In the genomic region with DNA sequence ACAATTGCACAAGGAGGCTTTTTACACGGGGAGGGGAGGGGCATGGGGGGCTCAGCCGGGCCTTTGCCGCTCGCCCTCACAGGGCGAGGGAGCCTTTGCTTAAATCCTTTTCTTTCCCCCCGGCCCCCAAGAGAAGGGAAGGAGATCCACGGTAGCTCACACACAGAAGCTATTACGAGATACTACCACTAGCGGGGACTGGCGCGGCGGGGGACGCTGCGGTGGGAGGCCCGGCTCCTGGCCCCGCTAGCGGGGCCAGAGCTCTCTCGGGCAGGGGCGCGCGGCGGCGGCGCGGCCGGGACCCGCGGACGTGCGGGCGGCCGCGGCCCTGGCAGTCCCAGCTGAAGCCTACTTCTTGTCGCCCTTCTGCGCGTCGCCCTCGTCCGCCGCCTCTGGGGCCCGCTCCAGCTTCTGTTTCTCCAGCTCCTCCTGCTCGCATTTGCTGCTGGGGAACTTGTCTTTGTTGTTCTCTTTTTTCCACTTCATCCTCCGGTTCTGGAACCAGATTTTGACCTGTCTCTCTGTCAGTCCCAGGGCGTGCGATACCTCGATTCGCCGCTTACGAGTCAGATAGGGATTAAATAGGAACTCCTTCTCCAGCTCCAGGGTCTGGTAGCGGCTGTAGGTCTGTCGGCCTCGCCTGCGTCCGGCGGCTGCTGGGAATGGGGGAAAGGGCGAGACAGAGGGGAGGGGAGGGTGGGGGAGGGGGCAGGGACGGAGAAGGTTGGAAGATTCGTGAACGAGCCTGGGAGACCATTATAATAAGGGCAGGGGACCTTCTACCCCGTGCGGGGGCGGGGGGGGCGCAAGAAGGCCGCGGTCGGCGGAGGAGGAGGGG, we compare ENCODE assay signal across 9 cellular contexts. TPM values are rescaled to one million over a fixed set of nuclear protein-coding genes. Genes with fewer than 3 reads are reported as not detected.
DNase-seq lines count a peak whose midpoint lies in the region; ATAC-seq and TF ChIP-seq lines count a peak whose summit lies in the region.
"Had no signal": no experiment of that assay in that cellular context is flagged by ENCODE, and none has a peak within 500 bp of the region (broad histone marks: within the 10 kb centered on the region; RNA-seq: fewer than 3 reads in every experiment).

No MANE protein-coding gene starts in this region.

- intact Hi-C loops in psoas muscle (cut with DNase I) = no loop called here

- no peaks in the 10 kb centered on the region for H3K36me3 ChIP-seq in psoas muscle (ENCODE audit: insufficient read depth in 1 of 2, low read depth in 1 of 2)

- ATAC-seq in psoas muscle = peak; percentile 30 to 57 (median 50)
- no peak for ATAC-seq in GM21529 (IDR thresholded peaks at IDR 0.05; ENCODE audit: unreplicated experiment)
- no peak for ATAC-seq in GM19035 (IDR thresholded peaks at IDR 0.05; ENCODE audit: unreplicated experiment)

- no peak overlapping the region for H3K27ac ChIP-seq in psoas muscle

- peak; percentile 69 for DNase-seq in GM10248 (ENCODE audit: extremely low spot score)
- peak; percentile 46 for DNase-seq in Jurkat, Clone E6-1 (ENCODE audit: low read depth, low spot score)
- peak; percentile 43 for DNase-seq in activated CD4-positive, alpha-beta T cell treated with anti-CD3 and anti-CD28 coated beads, Interleukin-2, amount 50 U/mL, for 1 hour
- DNase-seq in fibroblast of the aortic adventitia (ENCODE audit: low read depth) = no peak
- DNase-seq in psoas muscle = peak in 1 of 2 donors; percentile 55
- no peak for DNase-seq in cerebellum (ENCODE audit: low spot score)

- POLR2A ChIA-PET in GM10248 (lab: Yijun Ruan, JAX) = no interaction called here

- H3K4me1 ChIP-seq in psoas muscle = peaks cover 17% of the 10 kb centered on the region

- H3K27me3 ChIP-seq in psoas muscle (ENCODE audit: insufficient read depth in 3 of 3, low read length in 2 of 3) = peaks cover 2 to 99% (median 65%) of the 10 kb centered on the region in 3 donors

- no peak for TF ChIP-seq CTCF in GM10248 (IDR thresholded peaks at IDR 0.05; ENCODE audit: control extremely low read depth, extremely low read depth, low read depth, missing control alignments)
- peak; percentile 38 for TF ChIP-seq CTCF in fibroblast of the aortic adventitia (IDR thresholded peaks at IDR 0.05; ENCODE audit: insufficient read depth, low read length)
- TF ChIP-seq CTCF in psoas muscle (IDR thresholded peaks at IDR 0.05) = peak; percentile 36

- no peaks in the 10 kb centered on the region for H3K9me3 ChIP-seq in psoas muscle

- 1% methylated on average over 64 to 67 of the region's 67 CpGs for WGBS in psoas muscle, 3 donors

- CTCF ChIA-PET in GM10248 (lab: Yijun Ruan, JAX) = interaction anchor here (0.6 to 4.6 kb wide), 17 partner anchors 9 to 1536 kb away, joined by 3 to 31 read pairs (median 4); a partner anchor contains a TSS

- H3K4me3 ChIP-seq in Jurkat, Clone E6-1 (ENCODE audit: low read length) = peak overlapping the region; percentile 51
- H3K4me3 ChIP-seq in fibroblast of the aortic adventitia (ENCODE audit: low read depth, low read length) = peak overlapping the region; percentile 35
- peak overlapping the region; percentile 77 for H3K4me3 ChIP-seq in psoas muscle

RNA-seq across cellular contexts. Expression of a gene that starts 2.0 kb away (rescaled TPM):
- polyA plus RNA-seq in Jurkat, Clone E6-1 (2012; ENCODE audit: insufficient read depth, insufficient read length) = not detected
- 0.09 TPM in 1 of 2 replicates, not detected in the other for total RNA-seq in fibroblast of the aortic adventitia (ENCODE audit: low replicate concordance)
- total RNA-seq in psoas muscle = not detected
- polyA plus RNA-seq in psoas muscle = under 1 TPM; 0.05 to 0.10 (median 0.08) TPM
- not detected for total RNA-seq in cerebellum
- total RNA-seq: T-helper 2 cell treated with Interferon-gamma antibody and Interleukin-4, amounts not matched to agents 100 ng/mL and 5 ng/mL, for 36 hours had no signal

RNA-seq across cellular contexts. Expression of a gene that starts 2.3 kb away (rescaled TPM):
- 19.8 TPM for polyA plus RNA-seq in Jurkat, Clone E6-1 (2012; ENCODE audit: insufficient read depth, insufficient read length)
- 0.18 and 4.7 TPM in 2 replicates for total RNA-seq in fibroblast of the aortic adventitia (ENCODE audit: low replicate concordance)
- 1 to 10 TPM in 3 of 4 donors, under 1 TPM in 1; 0.85 to 2.0 (median 1.2) TPM for total RNA-seq in psoas muscle
- 1 to 10 TPM; 1.6 to 3.0 (median 2.8) TPM for polyA plus RNA-seq in psoas muscle
- not detected for total RNA-seq in cerebellum

RNA-seq across cellular contexts. Expression of a gene that starts 8.3 kb away (rescaled TPM):
- polyA plus RNA-seq in Jurkat, Clone E6-1 (2012; ENCODE audit: insufficient read depth, insufficient read length) = not detected
- total RNA-seq in fibroblast of the aortic adventitia (ENCODE audit: low replicate concordance) (0.63 and 13.1 TPM in 2 replicates), psoas muscle (1 to 10 TPM in 2 of 4 donors, under 1 TPM in 2; 0.66 to 3.3 (median 1.2) TPM), cerebellum (not detected)
- 1 to 10 TPM in 2 of 3 donors, under 1 TPM in 1; 0.80 to 1.6 (median 1.2) TPM for polyA plus RNA-seq in psoas muscle
- total RNA-seq: T-helper 2 cell treated with Interferon-gamma antibody and Interleukin-4, amounts not matched to agents 100 ng/mL and 5 ng/mL, for 36 hours had no signal

RNA-seq across cellular contexts. Expression of a gene that starts 13.1 kb away (rescaled TPM):
- polyA plus RNA-seq in Jurkat, Clone E6-1 (2012; ENCODE audit: insufficient read depth, insufficient read length) = not detected
- total RNA-seq in fibroblast of the aortic adventitia (ENCODE audit: low replicate concordance) = not detected in 2 replicates
- total RNA-seq in psoas muscle = not detected
- polyA plus RNA-seq in psoas muscle = under 1 TPM; 0.01 to 0.10 (median 0.03) TPM
- 0.09 TPM for total RNA-seq in cerebellum

RNA-seq across cellular contexts. Expression of a gene that starts 19.5 kb away (rescaled TPM):
- not detected for polyA plus RNA-seq in Jurkat, Clone E6-1 (2012; ENCODE audit: insufficient read depth, insufficient read length)
- total RNA-seq in fibroblast of the aortic adventitia (ENCODE audit: low replicate concordance) (0.27 and 0.57 TPM in 2 replicates), psoas muscle (under 1 TPM in 3 of 4 donors, not detected in 1; 0.17 to 0.71 (median 0.24) TPM), cerebellum (not detected)
- polyA plus RNA-seq in psoas muscle = under 1 TPM; 0.03 to 0.30 (median 0.17) TPM

Comparison
In these comparisons a context has a peak if more than half of its experiments do, and no peak if none do; other contexts are left out.
1. DNase-seq: peak in GM10248 (single experiment), Jurkat, Clone E6-1 (single experiment) and activated CD4-positive, alpha-beta T cell treated with anti-CD3 and anti-CD28 coated beads, Interleukin-2, amount 50 U/mL, for 1 hour (single experiment); none in fibroblast of the aortic adventitia (single experiment) and cerebellum (single experiment).
2. ATAC-seq: peak in psoas muscle (4 of 4); none in GM21529 (single experiment) and GM19035 (single experiment).
3. Peak in every context shown above with its lines, with median percentiles within 50 percentile points of each other: H3K4me3 ChIP-seq.